Comparison of ENCODE assay signal across 21 cellular contexts in genomic region chr4:165779950-165780670, GRCh38.
DNase-seq lines count a peak whose midpoint lies in the region; ATAC-seq and TF ChIP-seq lines count a peak whose summit lies in the region.
"Had no signal": no experiment of that assay in that cellular context is flagged by ENCODE, and none has a peak within 500 bp of the region (broad histone marks: within the 10 kb centered on the region; RNA-seq: fewer than 3 reads in every experiment).

No MANE protein-coding gene starts in this region.

- no peak for TF ChIP-seq CTCF in astrocyte of the spinal cord (IDR thresholded peaks at IDR 0.05; ENCODE audit: low read depth, low read length)
- TF ChIP-seq CTCF in left lung (IDR thresholded peaks at IDR 0.05) = no peak
- TF ChIP-seq CTCF in suprapubic skin (IDR thresholded peaks at IDR 0.05) = no peak

- peaks cover 0 to 14% (median 0%) of the 10 kb centered on the region in 11 donors for H3K9me3 Mint-ChIP-seq in naive thymus-derived CD4-positive, alpha-beta T cell
- H3K9me3 Mint-ChIP-seq: activated naive CD8-positive, alpha-beta T cell treated with anti-CD3 and anti-CD28 coated beads, Interleukin-2, amount 10 ng/mL, durations not matched to agents 7 days and 5 days had no signal

- DNase-seq in LHCN-M2 (ENCODE audit: low read depth) (peak; percentile 2), astrocyte of the spinal cord (ENCODE audit: low read depth, low spot score) (peak; percentile 23), left lung (no peak), renal cortical epithelial cell (ENCODE audit: low read depth) (peak; percentile 88), T-helper 2 cell (no peak), suprapubic skin (ENCODE audit: low spot score in 2 of 2) (no peak)
- no peak for DNase-seq in naive thymus-derived CD4-positive, alpha-beta T cell
- DNase-seq in stimulated activated CD4-positive, alpha-beta T cell treated with anti-CD3 and anti-CD28 coated beads, Interleukin-4, amount 100 ng/mL, for 4 hours = no peak
- DNase-seq: activated effector memory CD4-positive, alpha-beta T cell treated with anti-CD3 and anti-CD28 coated beads, Interleukin-2, amount 50 U/mL, for 16 hours; activated naive CD8-positive, alpha-beta T cell treated with anti-CD3 and anti-CD28 coated beads, Interleukin-2, amount 10 ng/mL, durations not matched to agents 7 days and 5 days; activated T-cell treated with anti-CD3 and anti-CD28 coated beads, Interleukin-2, amount 50 U/mL, for 1 hour; brain microvascular endothelial cell; kidney; NCI-H2081 treated with DMSO at 0.1 percent for 48 hours; retina; spleen; T-helper 1 cell had no signal

- in situ Hi-C loops in astrocyte of the spinal cord (cut with HindIII; ENCODE audit: low sequenced_read_pairs) = no loop called here

- TF ChIP-seq EP300 in suprapubic skin (IDR thresholded peaks at IDR 0.05) = no peak

- WGBS in suprapubic skin = 79% methylated on average over 5 of the region's 5 CpGs

- no peaks in the 10 kb centered on the region for H3K4me1 Mint-ChIP-seq in naive thymus-derived CD4-positive, alpha-beta T cell
- H3K4me1 Mint-ChIP-seq: activated naive CD8-positive, alpha-beta T cell treated with anti-CD3 and anti-CD28 coated beads, Interleukin-2, amount 10 ng/mL, durations not matched to agents 7 days and 5 days had no signal

- no peaks in the 10 kb centered on the region for H3K36me3 ChIP-seq in left lung
- no peaks in the 10 kb centered on the region for H3K36me3 ChIP-seq in naive thymus-derived CD4-positive, alpha-beta T cell (ENCODE audit: control insufficient read depth in 2 of 3, insufficient read depth in 3 of 3, low read length in 3 of 3)
- no peaks in the 10 kb centered on the region for H3K36me3 ChIP-seq in suprapubic skin
- H3K36me3 ChIP-seq: BLaER1 treated with 17β-estradiol and CSF1 and Interleukin-3, amounts not matched to agents 10 nM and 100 nM; brain microvascular endothelial cell; spleen; upper lobe of left lung had no signal

- no peaks in the 10 kb centered on the region for H3K27me3 Mint-ChIP-seq in naive thymus-derived CD4-positive, alpha-beta T cell
- H3K27me3 Mint-ChIP-seq: activated naive CD8-positive, alpha-beta T cell treated with anti-CD3 and anti-CD28 coated beads, Interleukin-2, amount 10 ng/mL, durations not matched to agents 7 days and 5 days had no signal

- H3K36me3 Mint-ChIP-seq in naive thymus-derived CD4-positive, alpha-beta T cell = no peaks in the 10 kb centered on the region
- H3K36me3 Mint-ChIP-seq: activated naive CD8-positive, alpha-beta T cell treated with anti-CD3 and anti-CD28 coated beads, Interleukin-2, amount 10 ng/mL, durations not matched to agents 7 days and 5 days had no signal

- H3K27ac Mint-ChIP-seq in naive thymus-derived CD4-positive, alpha-beta T cell = no peak overlapping the region
- H3K27ac Mint-ChIP-seq: activated naive CD8-positive, alpha-beta T cell treated with anti-CD3 and anti-CD28 coated beads, Interleukin-2, amount 10 ng/mL, durations not matched to agents 7 days and 5 days had no signal

- TF ChIP-seq POLR2A in suprapubic skin (IDR thresholded peaks at IDR 0.05) = no peak

- H3K27me3 ChIP-seq in left lung (no peaks in the 10 kb centered on the region), suprapubic skin (no peaks in the 10 kb centered on the region)
- no peaks in the 10 kb centered on the region for H3K27me3 ChIP-seq in naive thymus-derived CD4-positive, alpha-beta T cell (ENCODE audit: control insufficient read depth in 2 of 2, insufficient read depth in 2 of 2, low read length in 2 of 2)
- H3K27me3 ChIP-seq: BLaER1 treated with 17β-estradiol and CSF1 and Interleukin-3, amounts not matched to agents 10 nM and 100 nM; brain microvascular endothelial cell; spleen; upper lobe of left lung had no signal

- intact Hi-C loops in left lung (cut with DNase I) = no loop called here
- intact Hi-C loops in naive thymus-derived CD4-positive, alpha-beta T cell (cut with micrococcal nuclease) = no loop called here

- CTCF ChIA-PET in naive thymus-derived CD4-positive, alpha-beta T cell (lab: Charles Lee) = no interaction called here

- H3K4me3 ChIP-seq in astrocyte of the spinal cord (ENCODE audit: low read depth, low read length) = no peak overlapping the region
- H3K4me3 ChIP-seq in left lung = no peak overlapping the region
- H3K4me3 ChIP-seq in naive thymus-derived CD4-positive, alpha-beta T cell (ENCODE audit: low read length) = no peak overlapping the region
- H3K4me3 ChIP-seq in suprapubic skin = no peak overlapping the region
- H3K4me3 ChIP-seq: BLaER1 treated with 17β-estradiol and CSF1 and Interleukin-3, amounts not matched to agents 10 nM and 100 nM; lung; spleen; upper lobe of left lung had no signal

- H3K27ac ChIP-seq in left lung (no peak overlapping the region), suprapubic skin (no peak overlapping the region)
- H3K27ac ChIP-seq in naive thymus-derived CD4-positive, alpha-beta T cell (ENCODE audit: low read depth, low read length) = no peak overlapping the region
- H3K27ac ChIP-seq: BLaER1 treated with 17β-estradiol and CSF1 and Interleukin-3, amounts not matched to agents 10 nM and 100 nM; brain microvascular endothelial cell; RWPE1; spleen; upper lobe of left lung had no signal

- peaks cover 0 to 10% of the 10 kb centered on the region in 2 donors for H3K9me3 ChIP-seq in left lung
- H3K9me3 ChIP-seq in naive thymus-derived CD4-positive, alpha-beta T cell (ENCODE audit: control insufficient read depth in 2 of 3, low read length in 3 of 3) = no peaks in the 10 kb centered on the region
- no peaks in the 10 kb centered on the region for H3K9me3 ChIP-seq in suprapubic skin

- H3K4me3 Mint-ChIP-seq in naive thymus-derived CD4-positive, alpha-beta T cell = no peak overlapping the region
- H3K4me3 Mint-ChIP-seq: activated naive CD8-positive, alpha-beta T cell treated with anti-CD3 and anti-CD28 coated beads, Interleukin-2, amount 10 ng/mL, durations not matched to agents 7 days and 5 days had no signal

- no peaks in the 10 kb centered on the region for H3K4me1 ChIP-seq in left lung
- no peaks in the 10 kb centered on the region for H3K4me1 ChIP-seq in naive thymus-derived CD4-positive, alpha-beta T cell (ENCODE audit: control insufficient read depth in 2 of 2, insufficient read depth in 2 of 2, low read length in 2 of 2)
- peaks cover 15% of the 10 kb centered on the region for H3K4me1 ChIP-seq in suprapubic skin
- H3K4me1 ChIP-seq: BLaER1 treated with 17β-estradiol and CSF1 and Interleukin-3, amounts not matched to agents 10 nM and 100 nM had no signal

- POLR2A ChIA-PET in naive thymus-derived CD4-positive, alpha-beta T cell (lab: Charles Lee) = no interaction called here

- ATAC-seq in left lung = peak; percentile 71
- ATAC-seq in naive thymus-derived CD4-positive, alpha-beta T cell = no peak

Comparison
In these comparisons a context has a peak if more than half of its experiments do, and no peak if none do; other contexts are left out.
1. DNase-seq: peak in LHCN-M2 (single experiment), astrocyte of the spinal cord (single experiment) and renal cortical epithelial cell (single experiment); none in left lung (0 of 2), naive thymus-derived CD4-positive, alpha-beta T cell (0 of 9), T-helper 2 cell (0 of 5), stimulated activated CD4-positive, alpha-beta T cell treated with anti-CD3 and anti-CD28 coated beads, Interleukin-4, amount 100 ng/mL, for 4 hours (0 of 2) and suprapubic skin (0 of 2).